ENCODE assay signal across 13 cellular contexts in the genomic region with DNA sequence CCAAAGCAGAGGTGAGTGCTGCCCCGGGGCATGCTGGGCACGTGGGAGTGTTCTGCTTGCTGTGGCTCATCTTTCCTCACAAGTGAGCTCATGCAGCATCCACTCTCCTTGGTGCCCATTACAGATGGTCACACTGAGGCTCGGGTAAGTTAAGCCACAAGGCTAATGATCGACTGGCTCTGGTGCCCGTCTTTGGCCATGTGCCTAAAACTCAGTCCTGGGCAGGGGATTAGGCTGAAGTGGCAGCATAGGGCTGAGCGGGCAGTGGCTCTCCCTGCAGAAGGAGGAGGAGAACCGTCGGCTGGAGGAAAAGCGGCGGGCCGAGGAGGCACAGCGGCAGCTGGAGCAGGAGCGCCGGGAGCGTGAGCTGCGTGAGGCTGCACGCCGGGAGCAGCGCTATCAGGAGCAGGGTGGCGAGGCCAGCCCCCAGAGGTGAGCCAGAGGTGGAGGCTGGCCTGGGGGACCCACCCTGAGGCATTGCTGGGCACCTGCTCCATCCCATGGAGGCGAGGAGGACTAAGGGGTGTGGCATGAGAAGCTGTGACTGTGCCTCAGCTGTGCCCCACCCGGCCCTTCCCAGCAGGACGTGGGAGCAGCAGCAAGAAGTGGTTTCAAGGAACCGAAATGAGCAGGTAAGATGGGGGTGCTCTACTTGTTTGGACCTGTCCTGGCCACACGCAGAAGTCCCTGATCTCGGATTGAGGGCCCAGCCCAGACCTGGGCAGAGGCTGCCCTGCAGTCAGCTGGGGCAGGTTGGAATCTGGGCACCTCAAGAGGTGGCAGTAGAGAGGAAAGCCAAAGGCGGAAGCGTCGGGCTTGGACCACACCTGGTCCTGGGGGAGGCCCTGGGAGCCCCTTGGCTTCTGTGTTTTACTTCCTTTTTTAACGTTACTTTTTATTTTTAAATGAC. TPM values are rescaled to one million over a fixed set of nuclear protein-coding genes. Genes with fewer than 3 reads are reported as not detected.
DNase-seq lines count a peak whose midpoint lies in the region; ATAC-seq and TF ChIP-seq lines count a peak whose summit lies in the region.
"Had no signal": no experiment of that assay in that cellular context is flagged by ENCODE, and none has a peak within 500 bp of the region (broad histone marks: within the 10 kb centered on the region; RNA-seq: fewer than 3 reads in every experiment).

No MANE protein-coding gene starts in this region.

- H3K4me3 ChIP-seq in BLaER1 (0 out of 2 replicates have a peak overlapping the region, but pooled peaks have one; percentile 37), mucosa of descending colon (no peak overlapping the region)
- H3K4me3 ChIP-seq: adrenal gland, hepatocyte, SJCRH30 had no signal

- H3K27me3 Mint-ChIP-seq in activated naive CD8-positive, alpha-beta T cell treated with anti-CD3 and anti-CD28 coated beads for 36 hours = no peaks in the 10 kb centered on the region
- H3K27me3 Mint-ChIP-seq in endothelial cell (ENCODE audit: unreplicated experiment) = peaks cover 5% of the 10 kb centered on the region

- H3K4me1 ChIP-seq in BLaER1 (peaks cover 62% of the 10 kb centered on the region), mucosa of descending colon (ENCODE audit: low read depth) (no peaks in the 10 kb centered on the region)
- H3K4me1 ChIP-seq: SJCRH30 had no signal

- H3K9me3 ChIP-seq in BLaER1 = no peaks in the 10 kb centered on the region
- H3K9me3 ChIP-seq in mucosa of descending colon = no peaks in the 10 kb centered on the region
- H3K9me3 ChIP-seq: adrenal gland, SJCRH30 had no signal

- no peaks in the 10 kb centered on the region for H3K27me3 ChIP-seq in BLaER1
- H3K27me3 ChIP-seq: adrenal gland, hepatocyte, SJCRH30 had no signal

- H3K4me1 Mint-ChIP-seq in activated naive CD8-positive, alpha-beta T cell treated with anti-CD3 and anti-CD28 coated beads for 36 hours = peaks cover 39% of the 10 kb centered on the region
- H3K4me1 Mint-ChIP-seq in endothelial cell (ENCODE audit: unreplicated experiment) = no peaks in the 10 kb centered on the region
- H3K4me1 Mint-ChIP-seq: mesothelial cell of epicardium had no signal

- no peak for DNase-seq in activated naive CD8-positive, alpha-beta T cell treated with anti-CD3 and anti-CD28 coated beads for 36 hours
- DNase-seq in mucosa of descending colon = peak in 1 of 3 donors; percentile 23
- DNase-seq in HuH-7 (ENCODE audit: low spot score) = no peak
- no peak for DNase-seq in G401 (ENCODE audit: low spot score)
- DNase-seq in endothelial cell (ENCODE audit: low spot score) = no peak
- no peak for DNase-seq in LoVo (ENCODE audit: low spot score)
- DNase-seq: NCI-H510A treated with DMSO at 0.1 percent for 48 hours, SJCRH30 had no signal

- H3K4me3 Mint-ChIP-seq in activated naive CD8-positive, alpha-beta T cell treated with anti-CD3 and anti-CD28 coated beads for 36 hours = no peak overlapping the region
- no peak overlapping the region for H3K4me3 Mint-ChIP-seq in endothelial cell (ENCODE audit: unreplicated experiment)
- H3K4me3 Mint-ChIP-seq: mesothelial cell of epicardium had no signal

- H3K36me3 ChIP-seq in BLaER1 (peaks cover 100% of the 10 kb centered on the region), mucosa of descending colon (ENCODE audit: low read depth) (peaks cover 24% of the 10 kb centered on the region)

- peaks cover 26% of the 10 kb centered on the region for H4K20me1 ChIP-seq in BLaER1

- TF ChIP-seq CTCF in mucosa of descending colon (IDR thresholded peaks at IDR 0.05) (no peak), endothelial cell (IDR thresholded peaks at IDR 0.05; ENCODE audit: unreplicated experiment) (no peak)

- H3K27ac Mint-ChIP-seq in activated naive CD8-positive, alpha-beta T cell treated with anti-CD3 and anti-CD28 coated beads for 36 hours = peak overlapping the region; percentile 86
- H3K27ac Mint-ChIP-seq in endothelial cell (ENCODE audit: unreplicated experiment) = no peak overlapping the region
- H3K27ac Mint-ChIP-seq: mesothelial cell of epicardium had no signal

- intact Hi-C loops in mucosa of descending colon (cut with DNase I, micrococcal nuclease) = no loop called here

- in situ Hi-C loops in G401 (cut with HindIII; ENCODE audit: low sequenced_read_pairs) = no loop called here

- peaks cover 34% of the 10 kb centered on the region for H3K36me3 Mint-ChIP-seq in activated naive CD8-positive, alpha-beta T cell treated with anti-CD3 and anti-CD28 coated beads for 36 hours
- H3K36me3 Mint-ChIP-seq in endothelial cell (ENCODE audit: low read depth, unreplicated experiment) = peaks cover 25% of the 10 kb centered on the region

- peak overlapping the region; percentile 70 for H3K9ac ChIP-seq in BLaER1

- peak; percentile 9 for ATAC-seq in GM18517 (IDR thresholded peaks at IDR 0.05; ENCODE audit: unreplicated experiment)
- peak; percentile 20 for ATAC-seq in mucosa of descending colon

- peak overlapping the region; percentile 91 for H3K4me2 ChIP-seq in BLaER1
- H3K4me2 ChIP-seq: hepatocyte had no signal

- H3K27ac ChIP-seq in BLaER1 = peak overlapping the region; percentile 87
- H3K27ac ChIP-seq: adrenal gland, hepatocyte, SJCRH30 had no signal

- no peaks in the 10 kb centered on the region for H3K9me3 Mint-ChIP-seq in activated naive CD8-positive, alpha-beta T cell treated with anti-CD3 and anti-CD28 coated beads for 36 hours
- no peaks in the 10 kb centered on the region for H3K9me3 Mint-ChIP-seq in endothelial cell (ENCODE audit: unreplicated experiment)

RNA-seq across cellular contexts. Expression of a gene that starts 7.3 kb away (rescaled TPM):
- under 1 TPM; 0.34 to 0.43 TPM for total RNA-seq in activated naive CD8-positive, alpha-beta T cell treated with anti-CD3 and anti-CD28 coated beads for 36 hours
- total RNA-seq in mucosa of descending colon = 1 to 10 TPM in 1 of 3 donors, under 1 TPM in 2; 0.84 to 1.4 (median 0.96) TPM
- 2.8 and 2.9 TPM in 2 replicates for total RNA-seq in G401 (2014; rRNA removed; shearing (Covaris generic))
- not detected for total RNA-seq in endothelial cell (ENCODE audit: unreplicated experiment)
- total RNA-seq: SJCRH30 had no signal

RNA-seq across cellular contexts. Expression of a gene that starts 13.6 kb away (rescaled TPM):
- 100 to 1,000 TPM; 131 to 136 TPM for total RNA-seq in activated naive CD8-positive, alpha-beta T cell treated with anti-CD3 and anti-CD28 coated beads for 36 hours
- 10 to 100 TPM; 84.2 to 91.2 (median 89.8) TPM for total RNA-seq in mucosa of descending colon
- total RNA-seq in G401 (2014; rRNA removed; shearing (Covaris generic)) = 101 and 119 TPM in 2 replicates
- 47.5 TPM for total RNA-seq in endothelial cell (ENCODE audit: unreplicated experiment)

RNA-seq across cellular contexts. Expression of a gene that starts 24.2 kb away (rescaled TPM):
- 10 to 100 TPM; 32.5 to 35.2 TPM for total RNA-seq in activated naive CD8-positive, alpha-beta T cell treated with anti-CD3 and anti-CD28 coated beads for 36 hours
- total RNA-seq in mucosa of descending colon (10 to 100 TPM; 27.0 to 33.7 (median 28.1) TPM), endothelial cell (ENCODE audit: unreplicated experiment) (16.9 TPM)
- total RNA-seq in G401 (2014; rRNA removed; shearing (Covaris generic)) = 5.2 and 9.4 TPM in 2 replicates

RNA-seq across cellular contexts. Expression of a gene that starts 46.0 kb away (rescaled TPM):
- total RNA-seq in activated naive CD8-positive, alpha-beta T cell treated with anti-CD3 and anti-CD28 coated beads for 36 hours = 10 to 100 TPM; 32.6 to 38.3 TPM
- 100 to 1,000 TPM in 1 of 3 donors, 10 to 100 TPM in 2; 14.1 to 130 (median 42.2) TPM for total RNA-seq in mucosa of descending colon
- total RNA-seq in G401 (2014; rRNA removed; shearing (Covaris generic)) = 0.27 and 0.43 TPM in 2 replicates
- 22.2 TPM for total RNA-seq in endothelial cell (ENCODE audit: unreplicated experiment)
